Comparison of ENCODE assay signal across 1 cellular context in genomic region chr20:25390538-25391528, GRCh38.
TF ChIP-seq lines count a peak whose summit lies in the region.

Gene ABHD12 (minus strand): TSS chr20:25390835. CDS start chr20:25390703, 132 bp downstream.

TF ChIP-seq in HepG2, 621 proteins besides CTCF, POLR2A, EP300 and RAD21 (continued from another document and continues in another):
- TF ChIP-seq ZHX1 (CRISPR knock-in tag; IDR thresholded peaks at IDR 0.05; ENCODE audit: low read depth) (peak; percentile 90), REPIN1 (CRISPR knock-in tag; IDR thresholded peaks at IDR 0.05; ENCODE audit: borderline replicate concordance, low read depth) (peak; percentile 85), ZNF205 (CRISPR knock-in tag; IDR thresholded peaks at IDR 0.05) (peak; percentile 87), JUND (CRISPR knock-in tag; IDR thresholded peaks at IDR 0.05) (peak; percentile 54; the same call in 1 of the 2 replicates), MAZ (IDR thresholded peaks at IDR 0.05; ENCODE audit: borderline replicate concordance, low read depth, low read length) (peak; percentile 37; the same call in 1 of the 2 replicates), MAZ (CRISPR knock-in tag; IDR thresholded peaks at IDR 0.05; ENCODE audit: low read depth) (peak; percentile 89), FOXA3 (CRISPR knock-in tag; IDR thresholded peaks at IDR 0.05) (peak; percentile 68; the same call in 1 of the 2 replicates), ZNF180 (CRISPR knock-in tag; IDR thresholded peaks at IDR 0.05; ENCODE audit: borderline replicate concordance, low read depth) (peak; percentile 82; the same call in 1 of the 2 replicates), ZNF207 (IDR thresholded peaks at IDR 0.05; ENCODE audit: borderline replicate concordance) (no peak), NCOA1 (CRISPR knock-in tag; IDR thresholded peaks at IDR 0.05) (no peak), MZF1 (CRISPR knock-in tag; IDR thresholded peaks at IDR 0.05; ENCODE audit: borderline replicate concordance) (no peak), AFF4 (CRISPR knock-in tag; IDR thresholded peaks at IDR 0.05) (no peak), ZNF614 (CRISPR knock-in tag; IDR thresholded peaks at IDR 0.05; ENCODE audit: borderline replicate concordance) (peak; percentile 88; the same call in 1 of the 2 replicates), YEATS4 (CRISPR knock-in tag; IDR thresholded peaks at IDR 0.05; ENCODE audit: borderline replicate concordance) (peak; percentile 69), ZFAT (CRISPR knock-in tag; conservative IDR thresholded peaks at IDR 0.05) (0 out of 2 replicates have a peak, but pooled peaks have one; percentile 28), NR2F6 (IDR thresholded peaks at IDR 0.05) (no peak), NR2F6 (CRISPR knock-in tag; IDR thresholded peaks at IDR 0.05) (peak; percentile 70), NFATC3 (CRISPR knock-in tag; IDR thresholded peaks at IDR 0.05) (0 out of 2 replicates have a peak, but pooled peaks have one; percentile 67), SMARCE1 (IDR thresholded peaks at IDR 0.05; ENCODE audit: borderline replicate concordance) (no peak), POLR2G (IDR thresholded peaks at IDR 0.05; ENCODE audit: low read depth, low read length) (peak; percentile 99), HCFC1 (IDR thresholded peaks at IDR 0.05; ENCODE audit: low read depth, low read length) (peak; percentile 43; the same call in 1 of the 2 replicates), ZBTB20 (CRISPR knock-in tag; IDR thresholded peaks at IDR 0.05; ENCODE audit: borderline replicate concordance, low read depth) (peak; percentile 57; the same call in 1 of the 2 replicates), TFE3 (CRISPR knock-in tag; IDR thresholded peaks at IDR 0.05) (peak; percentile 77), ZNF263 (CRISPR knock-in tag; IDR thresholded peaks at IDR 0.05) (peak; percentile 98), DR1 (CRISPR knock-in tag; IDR thresholded peaks at IDR 0.05) (peak; percentile 71; the same call in 1 of the 2 replicates), ZNF430 (CRISPR knock-in tag; IDR thresholded peaks at IDR 0.05) (peak; percentile 75), CENPT (CRISPR knock-in tag; IDR thresholded peaks at IDR 0.05; ENCODE audit: low read depth) (0 out of 2 replicates have a peak, but pooled peaks have one; percentile 77), SMC3 (IDR thresholded peaks at IDR 0.05; ENCODE audit: low read length) (no peak), POGK (CRISPR knock-in tag; conservative IDR thresholded peaks at IDR 0.05) (peak; percentile 84)
- TF ChIP-seq, protein P1, sequence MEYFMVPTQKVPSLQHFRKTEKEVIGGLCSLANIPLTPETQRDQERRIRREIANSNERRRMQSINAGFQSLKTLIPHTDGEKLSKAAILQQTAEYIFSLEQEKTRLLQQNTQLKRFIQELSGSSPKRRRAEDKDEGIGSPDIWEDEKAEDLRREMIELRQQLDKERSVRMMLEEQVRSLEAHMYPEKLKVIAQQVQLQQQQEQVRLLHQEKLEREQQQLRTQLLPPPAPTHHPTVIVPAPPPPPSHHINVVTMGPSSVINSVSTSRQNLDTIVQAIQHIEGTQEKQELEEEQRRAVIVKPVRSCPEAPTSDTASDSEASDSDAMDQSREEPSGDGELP (IDR thresholded peaks at IDR 0.05; ENCODE audit: borderline replicate concordance, low read depth): peak; percentile 91; the same call in 1 of the 2 replicates
- TF ChIP-seq, protein P2, sequence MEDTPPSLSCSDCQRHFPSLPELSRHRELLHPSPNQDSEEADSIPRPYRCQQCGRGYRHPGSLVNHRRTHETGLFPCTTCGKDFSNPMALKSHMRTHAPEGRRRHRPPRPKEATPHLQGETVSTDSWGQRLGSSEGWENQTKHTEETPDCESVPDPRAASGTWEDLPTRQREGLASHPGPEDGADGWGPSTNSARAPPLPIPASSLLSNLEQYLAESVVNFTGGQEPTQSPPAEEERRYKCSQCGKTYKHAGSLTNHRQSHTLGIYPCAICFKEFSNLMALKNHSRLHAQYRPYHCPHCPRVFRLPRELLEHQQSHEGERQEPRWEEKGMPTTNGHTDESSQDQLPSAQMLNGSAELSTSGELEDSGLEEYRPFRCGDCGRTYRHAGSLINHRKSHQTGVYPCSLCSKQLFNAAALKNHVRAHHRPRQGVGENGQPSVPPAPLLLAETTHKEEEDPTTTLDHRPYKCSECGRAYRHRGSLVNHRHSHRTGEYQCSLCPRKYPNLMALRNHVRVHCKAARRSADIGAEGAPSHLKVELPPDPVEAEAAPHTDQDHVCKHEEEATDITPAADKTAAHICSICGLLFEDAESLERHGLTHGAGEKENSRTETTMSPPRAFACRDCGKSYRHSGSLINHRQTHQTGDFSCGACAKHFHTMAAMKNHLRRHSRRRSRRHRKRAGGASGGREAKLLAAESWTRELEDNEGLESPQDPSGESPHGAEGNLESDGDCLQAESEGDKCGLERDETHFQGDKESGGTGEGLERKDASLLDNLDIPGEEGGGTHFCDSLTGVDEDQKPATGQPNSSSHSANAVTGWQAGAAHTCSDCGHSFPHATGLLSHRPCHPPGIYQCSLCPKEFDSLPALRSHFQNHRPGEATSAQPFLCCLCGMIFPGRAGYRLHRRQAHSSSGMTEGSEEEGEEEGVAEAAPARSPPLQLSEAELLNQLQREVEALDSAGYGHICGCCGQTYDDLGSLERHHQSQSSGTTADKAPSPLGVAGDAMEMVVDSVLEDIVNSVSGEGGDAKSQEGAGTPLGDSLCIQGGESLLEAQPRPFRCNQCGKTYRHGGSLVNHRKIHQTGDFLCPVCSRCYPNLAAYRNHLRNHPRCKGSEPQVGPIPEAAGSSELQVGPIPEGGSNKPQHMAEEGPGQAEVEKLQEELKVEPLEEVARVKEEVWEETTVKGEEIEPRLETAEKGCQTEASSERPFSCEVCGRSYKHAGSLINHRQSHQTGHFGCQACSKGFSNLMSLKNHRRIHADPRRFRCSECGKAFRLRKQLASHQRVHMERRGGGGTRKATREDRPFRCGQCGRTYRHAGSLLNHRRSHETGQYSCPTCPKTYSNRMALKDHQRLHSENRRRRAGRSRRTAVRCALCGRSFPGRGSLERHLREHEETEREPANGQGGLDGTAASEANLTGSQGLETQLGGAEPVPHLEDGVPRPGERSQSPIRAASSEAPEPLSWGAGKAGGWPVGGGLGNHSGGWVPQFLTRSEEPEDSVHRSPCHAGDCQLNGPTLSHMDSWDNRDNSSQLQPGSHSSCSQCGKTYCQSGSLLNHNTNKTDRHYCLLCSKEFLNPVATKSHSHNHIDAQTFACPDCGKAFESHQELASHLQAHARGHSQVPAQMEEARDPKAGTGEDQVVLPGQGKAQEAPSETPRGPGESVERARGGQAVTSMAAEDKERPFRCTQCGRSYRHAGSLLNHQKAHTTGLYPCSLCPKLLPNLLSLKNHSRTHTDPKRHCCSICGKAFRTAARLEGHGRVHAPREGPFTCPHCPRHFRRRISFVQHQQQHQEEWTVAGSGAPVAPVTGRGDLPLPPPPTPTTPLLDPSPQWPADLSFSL (CRISPR knock-in tag; IDR thresholded peaks at IDR 0.05): no peak
- TF ChIP-seq, protein P3, sequence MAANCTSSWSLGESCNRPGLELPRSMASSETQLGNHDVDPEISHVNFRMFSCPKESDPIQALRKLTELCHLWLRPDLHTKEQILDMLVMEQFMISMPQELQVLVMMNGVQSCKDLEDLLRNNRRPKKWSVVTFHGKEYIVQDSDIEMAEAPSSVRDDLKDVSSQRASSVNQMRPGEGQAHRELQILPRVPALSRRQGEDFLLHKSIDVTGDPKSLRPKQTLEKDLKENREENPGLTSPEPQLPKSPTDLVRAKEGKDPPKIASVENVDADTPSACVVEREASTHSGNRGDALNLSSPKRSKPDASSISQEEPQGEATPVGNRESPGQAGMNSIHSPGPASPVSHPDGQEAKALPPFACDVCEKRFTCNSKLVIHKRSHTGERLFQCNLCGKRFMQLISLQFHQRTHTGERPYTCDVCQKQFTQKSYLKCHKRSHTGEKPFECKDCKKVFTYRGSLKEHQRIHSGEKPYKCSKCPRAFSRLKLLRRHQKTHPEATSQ (CRISPR knock-in tag; IDR thresholded peaks at IDR 0.05; ENCODE audit: borderline replicate concordance): peak; percentile 39; the same call in 1 of the 2 replicates
- TF ChIP-seq, protein P4, sequence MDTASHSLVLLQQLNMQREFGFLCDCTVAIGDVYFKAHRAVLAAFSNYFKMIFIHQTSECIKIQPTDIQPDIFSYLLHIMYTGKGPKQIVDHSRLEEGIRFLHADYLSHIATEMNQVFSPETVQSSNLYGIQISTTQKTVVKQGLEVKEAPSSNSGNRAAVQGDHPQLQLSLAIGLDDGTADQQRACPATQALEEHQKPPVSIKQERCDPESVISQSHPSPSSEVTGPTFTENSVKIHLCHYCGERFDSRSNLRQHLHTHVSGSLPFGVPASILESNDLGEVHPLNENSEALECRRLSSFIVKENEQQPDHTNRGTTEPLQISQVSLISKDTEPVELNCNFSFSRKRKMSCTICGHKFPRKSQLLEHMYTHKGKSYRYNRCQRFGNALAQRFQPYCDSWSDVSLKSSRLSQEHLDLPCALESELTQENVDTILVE (CRISPR knock-in tag; IDR thresholded peaks at IDR 0.05): peak; percentile 93
- TF ChIP-seq, protein P5, sequence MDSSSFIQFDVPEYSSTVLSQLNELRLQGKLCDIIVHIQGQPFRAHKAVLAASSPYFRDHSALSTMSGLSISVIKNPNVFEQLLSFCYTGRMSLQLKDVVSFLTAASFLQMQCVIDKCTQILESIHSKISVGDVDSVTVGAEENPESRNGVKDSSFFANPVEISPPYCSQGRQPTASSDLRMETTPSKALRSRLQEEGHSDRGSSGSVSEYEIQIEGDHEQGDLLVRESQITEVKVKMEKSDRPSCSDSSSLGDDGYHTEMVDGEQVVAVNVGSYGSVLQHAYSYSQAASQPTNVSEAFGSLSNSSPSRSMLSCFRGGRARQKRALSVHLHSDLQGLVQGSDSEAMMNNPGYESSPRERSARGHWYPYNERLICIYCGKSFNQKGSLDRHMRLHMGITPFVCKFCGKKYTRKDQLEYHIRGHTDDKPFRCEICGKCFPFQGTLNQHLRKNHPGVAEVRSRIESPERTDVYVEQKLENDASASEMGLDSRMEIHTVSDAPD (CRISPR knock-in tag; IDR thresholded peaks at IDR 0.05): peak; percentile 69; the same call in 1 of the 2 replicates
